8 cellular contexts compared by ENCODE assay signal in the genomic region with DNA sequence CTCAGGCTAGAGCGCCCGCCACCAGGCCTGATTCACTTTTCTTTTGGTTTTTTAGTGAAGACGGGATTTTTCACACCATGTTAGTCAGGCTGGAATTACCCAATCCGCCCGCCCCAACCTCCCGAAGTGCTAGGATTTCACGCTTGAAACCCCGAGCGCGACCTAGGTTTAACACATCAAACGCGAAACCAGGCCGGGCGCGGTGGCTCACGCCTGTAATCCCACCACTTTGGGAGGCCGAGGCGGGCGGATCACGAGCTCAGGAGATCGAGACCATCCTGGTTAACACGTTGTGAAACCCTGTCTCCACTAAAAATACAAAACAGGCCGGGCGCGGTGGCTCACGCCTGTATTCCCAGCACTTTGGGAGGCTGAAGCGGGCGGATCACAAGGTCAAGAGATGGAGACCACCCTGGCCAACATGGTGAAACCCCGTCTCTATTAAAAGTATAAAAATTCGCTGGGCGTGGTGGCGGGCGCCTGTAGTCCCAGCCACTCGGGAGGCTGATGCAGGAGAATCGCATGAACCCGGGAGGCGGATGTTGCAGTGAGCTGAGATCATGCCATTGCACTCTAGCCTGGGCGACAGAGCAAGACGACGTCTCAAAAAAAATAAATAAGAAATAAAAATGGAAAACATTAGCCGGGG. TPM values are rescaled to one million over a fixed set of nuclear protein-coding genes. Genes with fewer than 3 reads are reported as not detected.
DNase-seq lines count a peak whose midpoint lies in the region; ATAC-seq and TF ChIP-seq lines count a peak whose summit lies in the region.
"Not testable (repeated sequence)": the region's sequence is repeated elsewhere in the genome, so short reads cannot be mapped to it uniquely, and the experiment has no call there.

No MANE protein-coding gene starts in this region.

- DNase-seq in A673 (ENCODE audit: low spot score) (peak; percentile 99), NB4 (ENCODE audit: low read depth) (peak; percentile 85), SK-MEL-5 (ENCODE audit: low read depth, low spot score) (peak; percentile 82), epithelial cell of prostate (ENCODE audit: low read depth, low spot score) (peak; percentile 89), medulla oblongata (ENCODE audit: extremely low spot score) (peak; percentile 70)
- DNase-seq in activated T-helper 1 cell treated with anti-CD3 and anti-CD28 coated beads, Interleukin-12 subunit alpha, Interleukin-12 subunit beta, Interleukin-2, Interleukin-4 antibody, amounts not matched to agents 30 ng/mL and 10 ng/mL and 1 ng/mL, durations not matched to agents 14 hours and 24 hours and 36 hours (ENCODE audit: low spot score): peak; percentile 79
- peak in 3 of 4 experiments; percentile 69 to 79 (median 77) for DNase-seq in stimulated activated CD4-positive, alpha-beta T cell treated with anti-CD3 and anti-CD28 coated beads, Interleukin-1b, Interleukin-23, amount 100 ng/mL, for 24 hours (ENCODE audit: low read depth in 4 of 4, low spot score in 1 of 4)

- TF ChIP-seq CTCF in A673 (conservative IDR thresholded peaks at IDR 0.05; ENCODE audit: low read depth, low read length); NB4 (IDR thresholded peaks at IDR 0.05; ENCODE audit: low read depth, low read length): not testable (repeated sequence)

- peak overlapping the region; percentile 83 for H3K27ac ChIP-seq in A673 (ENCODE audit: low read depth, low read length, poor library complexity, severe bottlenecking)
- peak overlapping the region; percentile 94 for H3K27ac ChIP-seq in epithelial cell of prostate

- not testable (repeated sequence) for H3K27me3 Mint-ChIP-seq in activated T-helper 1 cell treated with anti-CD3 and anti-CD28 coated beads, Interleukin-12 subunit alpha, Interleukin-12 subunit beta, Interleukin-2, Interleukin-4 antibody, amounts not matched to agents 30 ng/mL and 10 ng/mL and 1 ng/mL, durations not matched to agents 14 hours and 24 hours and 36 hours (ENCODE audit: insufficient read depth)

- peaks cover 17% of the 10 kb centered on the region for H3K4me1 ChIP-seq in A673 (ENCODE audit: insufficient read depth, low read length, poor library complexity, severe bottlenecking)

- not testable (repeated sequence) for H3K4me3 Mint-ChIP-seq in activated T-helper 1 cell treated with anti-CD3 and anti-CD28 coated beads, Interleukin-12 subunit alpha, Interleukin-12 subunit beta, Interleukin-2, Interleukin-4 antibody, amounts not matched to agents 30 ng/mL and 10 ng/mL and 1 ng/mL, durations not matched to agents 14 hours and 24 hours and 36 hours

- H3K4me3 ChIP-seq in A673 (ENCODE audit: low read depth, low read length, poor library complexity, severe bottlenecking) (peak overlapping the region; percentile 81), NB4 (ENCODE audit: low read depth, low read length) (peak overlapping the region; percentile 70)

- intact Hi-C loops in A673 (cut with micrococcal nuclease; ENCODE audit: unreplicated experiment): loop anchor here (1.0 to 5.0 kb wide), 3 partner anchors 40 to 113 kb away; a partner anchor contains a TSS
- intact Hi-C loops in activated T-helper 1 cell treated with anti-CD3 and anti-CD28 coated beads, Interleukin-12 subunit alpha, Interleukin-12 subunit beta, Interleukin-2, Interleukin-4 antibody, amounts not matched to agents 30 ng/mL and 10 ng/mL and 1 ng/mL, durations not matched to agents 14 hours and 24 hours and 36 hours (cut with micrococcal nuclease): loop anchor here (1.0 to 5.0 kb wide), 9 partner anchors 40 to 1014 kb away; a partner anchor contains a TSS

- H3K9me3 ChIP-seq in A673 (ENCODE audit: low read depth, low read length, poor library complexity, severe bottlenecking): not testable (repeated sequence)

- not testable (repeated sequence) for H3K9me3 Mint-ChIP-seq in activated T-helper 1 cell treated with anti-CD3 and anti-CD28 coated beads, Interleukin-12 subunit alpha, Interleukin-12 subunit beta, Interleukin-2, Interleukin-4 antibody, amounts not matched to agents 30 ng/mL and 10 ng/mL and 1 ng/mL, durations not matched to agents 14 hours and 24 hours and 36 hours

- in situ Hi-C loops in SK-MEL-5 (cut with HindIII; ENCODE audit: low pct_unique_long_range_greater_than_20kb, low sequenced_read_pairs): not testable (repeated sequence)

- not testable (repeated sequence) for BruUV-seq in A673 (replicated peaks; lab: Mats Ljungman, UMichigan)

- CTCF ChIA-PET in A673 (lab: Charles Lee): interaction anchor here (0.9 kb wide), 1 partner anchor 41 kb away, joined by 11 read pairs; no protein-coding TSS in a partner anchor

- peak; percentile 4 for ATAC-seq in GM19035 (IDR thresholded peaks at IDR 0.05; ENCODE audit: unreplicated experiment)

- H3K27ac Mint-ChIP-seq in activated T-helper 1 cell treated with anti-CD3 and anti-CD28 coated beads, Interleukin-12 subunit alpha, Interleukin-12 subunit beta, Interleukin-2, Interleukin-4 antibody, amounts not matched to agents 30 ng/mL and 10 ng/mL and 1 ng/mL, durations not matched to agents 14 hours and 24 hours and 36 hours: not testable (repeated sequence)

- H3K27me3 ChIP-seq in A673 (replicated peaks; ENCODE audit: insufficient read depth, low read depth, low read length, poor library complexity): not testable (repeated sequence)

- peaks cover 23% of the 10 kb centered on the region for H3K36me3 ChIP-seq in A673 (ENCODE audit: insufficient read depth, low read length, poor library complexity, severe bottlenecking)

- H3K36me3 Mint-ChIP-seq in activated T-helper 1 cell treated with anti-CD3 and anti-CD28 coated beads, Interleukin-12 subunit alpha, Interleukin-12 subunit beta, Interleukin-2, Interleukin-4 antibody, amounts not matched to agents 30 ng/mL and 10 ng/mL and 1 ng/mL, durations not matched to agents 14 hours and 24 hours and 36 hours (ENCODE audit: low read depth): peaks cover 16% of the 10 kb centered on the region

- not testable (repeated sequence) for TF ChIP-seq POLR2A in NB4 (IDR thresholded peaks at IDR 0.05; ENCODE audit: extremely low read depth, insufficient read length)

- H3K4me1 Mint-ChIP-seq in activated T-helper 1 cell treated with anti-CD3 and anti-CD28 coated beads, Interleukin-12 subunit alpha, Interleukin-12 subunit beta, Interleukin-2, Interleukin-4 antibody, amounts not matched to agents 30 ng/mL and 10 ng/mL and 1 ng/mL, durations not matched to agents 14 hours and 24 hours and 36 hours (ENCODE audit: low read depth): peaks cover 18% of the 10 kb centered on the region

- POLR2A ChIA-PET in A673 (lab: Charles Lee; ENCODE audit: low non-redundant PET): interaction anchor here (0.6 to 2.2 kb wide), 16 partner anchors 9 to 1938 kb away, joined by 3 to 27 read pairs (median 5); a partner anchor contains a TSS

RNA-seq across cellular contexts. Expression of a gene that starts 1.4 kb away (rescaled TPM):
- total RNA-seq in A673 (2021): 147 and 155 TPM in 2 replicates
- total RNA-seq in SK-MEL-5 (2014; rRNA removed; shearing (Covaris generic)): 61.2 and 61.4 TPM in 2 replicates
- 49.7 and 62.2 TPM in 2 replicates for polyA plus RNA-seq in SK-MEL-5 (2015; cell fraction: cytosol; rRNA removed)
- 134 and 151 TPM in 2 replicates for polyA plus RNA-seq in SK-MEL-5 (2015; cell fraction: nucleus; rRNA removed)
- total RNA-seq in activated T-helper 1 cell treated with anti-CD3 and anti-CD28 coated beads, Interleukin-12 subunit alpha, Interleukin-12 subunit beta, Interleukin-2, Interleukin-4 antibody, amounts not matched to agents 30 ng/mL and 10 ng/mL and 1 ng/mL, durations not matched to agents 14 hours and 24 hours and 36 hours: 156 and 161 TPM in 2 replicates

RNA-seq across cellular contexts. Expression of a gene that starts 8.2 kb away (rescaled TPM):
- 0.77 TPM in 1 of 2 replicates, not detected in the other for total RNA-seq in A673 (2021)
- not detected in 2 replicates for total RNA-seq in SK-MEL-5 (2014; rRNA removed; shearing (Covaris generic))
- not detected in 2 replicates for polyA plus RNA-seq in SK-MEL-5 (2015; cell fraction: cytosol; rRNA removed)
- polyA plus RNA-seq in SK-MEL-5 (2015; cell fraction: nucleus; rRNA removed): not detected in 2 replicates
- 1.2 and 1.3 TPM in 2 replicates for total RNA-seq in activated T-helper 1 cell treated with anti-CD3 and anti-CD28 coated beads, Interleukin-12 subunit alpha, Interleukin-12 subunit beta, Interleukin-2, Interleukin-4 antibody, amounts not matched to agents 30 ng/mL and 10 ng/mL and 1 ng/mL, durations not matched to agents 14 hours and 24 hours and 36 hours

RNA-seq across cellular contexts. Expression of a gene that starts 9.0 kb away (rescaled TPM):
- 29.2 and 38.1 TPM in 2 replicates for total RNA-seq in A673 (2021)
- 16.1 and 18.1 TPM in 2 replicates for total RNA-seq in SK-MEL-5 (2014; rRNA removed; shearing (Covaris generic))
- 19.4 and 21.1 TPM in 2 replicates for polyA plus RNA-seq in SK-MEL-5 (2015; cell fraction: cytosol; rRNA removed)
- polyA plus RNA-seq in SK-MEL-5 (2015; cell fraction: nucleus; rRNA removed): 26.5 and 29.1 TPM in 2 replicates
- 34.2 and 39.9 TPM in 2 replicates for total RNA-seq in activated T-helper 1 cell treated with anti-CD3 and anti-CD28 coated beads, Interleukin-12 subunit alpha, Interleukin-12 subunit beta, Interleukin-2, Interleukin-4 antibody, amounts not matched to agents 30 ng/mL and 10 ng/mL and 1 ng/mL, durations not matched to agents 14 hours and 24 hours and 36 hours

RNA-seq across cellular contexts. Expression of a gene that starts 35.6 kb away (rescaled TPM):
- total RNA-seq in A673 (2021): 78.8 and 82.0 TPM in 2 replicates
- total RNA-seq in SK-MEL-5 (2014; rRNA removed; shearing (Covaris generic)): 11.4 and 16.3 TPM in 2 replicates
- polyA plus RNA-seq in SK-MEL-5 (2015; cell fraction: cytosol; rRNA removed): 35.8 and 36.6 TPM in 2 replicates
- polyA plus RNA-seq in SK-MEL-5 (2015; cell fraction: nucleus; rRNA removed): 167 and 206 TPM in 2 replicates
- total RNA-seq in activated T-helper 1 cell treated with anti-CD3 and anti-CD28 coated beads, Interleukin-12 subunit alpha, Interleukin-12 subunit beta, Interleukin-2, Interleukin-4 antibody, amounts not matched to agents 30 ng/mL and 10 ng/mL and 1 ng/mL, durations not matched to agents 14 hours and 24 hours and 36 hours: 155 and 158 TPM in 2 replicates

RNA-seq across cellular contexts. Expression of a gene that starts 39.9 kb away (rescaled TPM):
- 480 and 511 TPM in 2 replicates for total RNA-seq in A673 (2021)
- total RNA-seq in SK-MEL-5 (2014; rRNA removed; shearing (Covaris generic)): 734 and 765 TPM in 2 replicates
- 651 and 675 TPM in 2 replicates for polyA plus RNA-seq in SK-MEL-5 (2015; cell fraction: cytosol; rRNA removed)
- polyA plus RNA-seq in SK-MEL-5 (2015; cell fraction: nucleus; rRNA removed): 631 and 764 TPM in 2 replicates
- total RNA-seq in activated T-helper 1 cell treated with anti-CD3 and anti-CD28 coated beads, Interleukin-12 subunit alpha, Interleukin-12 subunit beta, Interleukin-2, Interleukin-4 antibody, amounts not matched to agents 30 ng/mL and 10 ng/mL and 1 ng/mL, durations not matched to agents 14 hours and 24 hours and 36 hours: 397 and 399 TPM in 2 replicates

Comparison
In these comparisons a context has a peak if more than half of its experiments do, and no peak if none do; other contexts are left out.
1. Peak in every context shown above with its lines: DNase-seq, ATAC-seq, H3K4me3 ChIP-seq and H3K27ac ChIP-seq.